10 cellular contexts compared by ENCODE assay signal in the genomic region with DNA sequence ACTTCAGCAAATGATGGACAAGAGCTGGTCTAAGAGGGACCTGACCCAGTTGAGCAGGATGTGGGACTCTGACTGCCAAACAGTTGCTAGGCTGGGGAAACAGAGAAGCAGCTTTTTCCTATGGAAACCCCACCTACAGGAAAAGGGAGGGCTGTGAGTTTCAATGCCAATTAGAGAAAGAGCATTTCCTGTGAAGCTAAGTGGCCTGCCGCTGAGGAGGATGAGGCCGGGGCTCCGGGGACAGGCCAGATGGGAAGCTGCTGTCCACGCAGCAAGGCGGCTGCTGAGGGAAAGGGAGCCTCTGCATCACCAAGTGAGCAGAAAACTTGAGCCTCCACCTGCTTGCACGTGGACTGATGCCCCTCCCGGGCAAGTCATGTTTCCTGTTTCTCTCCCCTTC. TPM values are rescaled to one million over a fixed set of nuclear protein-coding genes. Genes with fewer than 3 reads are reported as not detected.
DNase-seq lines count a peak whose midpoint lies in the region; ATAC-seq and TF ChIP-seq lines count a peak whose summit lies in the region.
"Had no signal": no experiment of that assay in that cellular context is flagged by ENCODE, and none has a peak within 500 bp of the region (broad histone marks: within the 10 kb centered on the region; RNA-seq: fewer than 3 reads in every experiment).

TSS of gene PCDH12 (minus strand) at position 90 of the 400 bp plus-strand sequence. CDS start 351 bp downstream, outside the sequence.

- DNase-seq in NCI-H2081 (lab: John Stamatoyannopoulos, UW) (peak; percentile 8 to 42), NCI-H2081 treated with DMSO at 0.1 percent for 48 hours (lab: John Stamatoyannopoulos, UW) (no peak), fibroblast of pulmonary artery (ENCODE audit: low read depth) (peak; percentile 78), NCI-H345 (lab: John Stamatoyannopoulos, UW) (no peak)
- no peak for DNase-seq in effector CD4-positive, alpha-beta T cell
- DNase-seq in CD8-positive, alpha-beta T cell = no peak
- DNase-seq: NCI-H2171 had no signal

- H3K9me3 ChIP-seq in CD8-positive, alpha-beta T cell (ENCODE audit: low read length) = no peaks in the 10 kb centered on the region
- H3K9me3 ChIP-seq: ovary had no signal

- CTCF ChIA-PET in CD8-positive, alpha-beta T cell (lab: Charles Lee) = interaction anchor here (0.7 to 10.4 kb wide), 11 partner anchors 10 to 293 kb away, joined by 3 to 244 read pairs (median 14); partner anchors contain the start of genes DELE1, PCDH1 and RNF14

- H3K36me3 Mint-ChIP-seq in CD8-positive, alpha-beta T cell = peaks cover 7% of the 10 kb centered on the region

- TF ChIP-seq CTCF in fibroblast of pulmonary artery (IDR thresholded peaks at IDR 0.05; ENCODE audit: low read length, missing control alignments) = no peak
- TF ChIP-seq CTCF in CD8-positive, alpha-beta T cell (IDR thresholded peaks at IDR 0.05) = no peak

- peaks cover 42% of the 10 kb centered on the region for H3K4me1 ChIP-seq in CD8-positive, alpha-beta T cell (ENCODE audit: insufficient read depth, low read length)

- ATAC-seq in SK-N-SH treated with all-trans-retinoic acid at 6 μM for 48 hours = 0 out of 3 replicates have a peak, but pooled peaks have one; percentile 6
- ATAC-seq in CD8-positive, alpha-beta T cell = no peak

- POLR2A ChIA-PET in CD8-positive, alpha-beta T cell (lab: Charles Lee) = interaction anchor here (0.6 to 3.6 kb wide), 5 partner anchors 11 to 238 kb away, joined by 3 to 38 read pairs (median 4); partner anchors contain the start of genes DELE1 and RNF14

- no peaks in the 10 kb centered on the region for H3K9me3 Mint-ChIP-seq in CD8-positive, alpha-beta T cell

- no peaks in the 10 kb centered on the region for H3K27me3 ChIP-seq in CD8-positive, alpha-beta T cell (ENCODE audit: insufficient read depth, low read length)
- H3K27me3 ChIP-seq: ovary had no signal

- peak within 1 kb of the TSS in 11 of 21 experiments; percentile 4 to 58 (median 30) for H3K27ac ChIP-seq in skin epidermis
- no peak within 1 kb of the TSS for H3K27ac ChIP-seq in CD8-positive, alpha-beta T cell (ENCODE audit: low read depth, low read length)
- H3K27ac ChIP-seq: ovary had no signal

- H3K4me3 ChIP-seq in fibroblast of pulmonary artery (replicated peaks; ENCODE audit: low read depth, low read length) = peak within 1 kb of the TSS; percentile 17
- H3K4me3 ChIP-seq in skin epidermis = peak within 1 kb of the TSS in 1 of 7 experiments; percentile 2
- H3K4me3 ChIP-seq in CD8-positive, alpha-beta T cell (ENCODE audit: low read depth, low read length) = no peak within 1 kb of the TSS
- H3K4me3 ChIP-seq: ovary had no signal

- H3K27me3 Mint-ChIP-seq in CD8-positive, alpha-beta T cell (ENCODE audit: low read depth) = no peaks in the 10 kb centered on the region

- no peak within 1 kb of the TSS for H3K4me3 Mint-ChIP-seq in CD8-positive, alpha-beta T cell

- intact Hi-C loops in CD8-positive, alpha-beta T cell (cut with DNase I, micrococcal nuclease) = loop anchor here in 1 of 2 experiments (5.0 kb wide), 1 partner anchor 106 kb away; no protein-coding TSS in a partner anchor

- no peaks in the 10 kb centered on the region for H3K36me3 ChIP-seq in CD8-positive, alpha-beta T cell (ENCODE audit: insufficient read depth, low read length)
- H3K36me3 ChIP-seq: ovary had no signal

- H3K27ac Mint-ChIP-seq in CD8-positive, alpha-beta T cell = no peak within 1 kb of the TSS

- peaks cover 43% of the 10 kb centered on the region for H3K4me1 Mint-ChIP-seq in CD8-positive, alpha-beta T cell (ENCODE audit: low read depth)

TF ChIP-seq in SK-N-SH treated with all-trans-retinoic acid at 6 μM for 48 hours, 23 proteins besides CTCF, POLR2A, EP300 and RAD21:
- no peak for TF ChIP-seq TSHZ2 (CRISPR knock-in tag; IDR thresholded peaks at IDR 0.05)
- TF ChIP-seq ZNF8 (CRISPR knock-in tag; IDR thresholded peaks at IDR 0.05) = no peak
TF ChIP-seq in SK-N-SH treated with all-trans-retinoic acid at 6 μM for 48 hours: peak in this region for 0.

RNA-seq across cellular contexts. Expression of gene PCDH12, which starts in this region (rescaled TPM):
- not detected for total RNA-seq in CD8-positive, alpha-beta T cell

Comparison
In these comparisons a context has a peak if more than half of its experiments do, and no peak if none do; other contexts are left out.
1. DNase-seq: peak in NCI-H2081 (2 of 2) and fibroblast of pulmonary artery (single experiment); none in NCI-H2081 treated with DMSO at 0.1 percent for 48 hours (single experiment), NCI-H345 (single experiment), effector CD4-positive, alpha-beta T cell (single experiment) and CD8-positive, alpha-beta T cell (0 of 7).